Comparison of ENCODE assay signal across 31 cellular contexts in the genomic region with DNA sequence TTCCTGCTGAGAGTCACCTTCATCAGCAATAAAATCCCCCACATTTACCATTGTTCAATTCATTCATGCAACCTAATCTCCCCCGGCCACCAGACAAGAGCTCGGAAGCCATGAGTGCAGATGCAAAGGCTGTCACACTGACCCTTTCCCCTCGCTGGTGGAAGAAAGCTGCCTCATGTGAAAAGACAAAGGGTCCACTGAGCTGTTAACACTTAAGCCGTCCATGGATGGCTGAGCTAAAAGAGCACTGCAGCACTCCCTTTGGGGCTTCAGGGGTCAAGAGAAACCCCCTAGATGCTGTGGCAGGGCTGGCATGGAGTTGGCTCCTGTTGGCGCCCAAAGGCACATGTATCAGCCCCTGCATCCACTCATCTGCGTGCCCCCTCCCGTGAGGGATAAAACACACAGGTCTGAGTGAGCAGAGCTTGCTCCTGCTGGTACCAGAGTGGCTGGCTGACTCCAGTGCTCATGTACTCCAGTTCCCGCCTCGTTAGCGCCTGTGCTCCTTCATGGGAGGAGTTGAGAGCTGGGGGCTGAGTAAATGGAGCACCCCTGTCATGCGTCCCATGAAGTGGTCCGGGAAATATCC.
"Had no signal": no experiment of that assay in that cellular context is flagged by ENCODE, and none has a peak within 500 bp of the region (broad histone marks: within the 10 kb centered on the region; RNA-seq: fewer than 3 reads in every experiment).

No MANE protein-coding gene starts in this region.

- H3K27me3 ChIP-seq: Peyer's patch, SJSA1 had no signal

- H3K4me1 Mint-ChIP-seq: activated CD4-positive, alpha-beta T cell treated with anti-CD3 and anti-CD28 coated beads, Interleukin-2, amount 10 ng/mL, durations not matched to agents 24 days and 14 days; activated naive CD4-positive, alpha-beta T cell treated with anti-CD3 and anti-CD28 coated beads, Interleukin-2, amount 50 U/mL, for 24 hours; activated naive CD8-positive, alpha-beta T cell treated with anti-CD3 and anti-CD28 coated beads, Interleukin-2, amount 10 ng/mL, durations not matched to agents 7 days and 5 days; brain had no signal

- H3K9ac ChIP-seq: SK-N-SH had no signal

- H3K36me3 Mint-ChIP-seq: activated naive CD4-positive, alpha-beta T cell treated with anti-CD3 and anti-CD28 coated beads, Interleukin-2, amount 50 U/mL, for 24 hours; activated naive CD8-positive, alpha-beta T cell treated with anti-CD3 and anti-CD28 coated beads, Interleukin-2, amount 10 ng/mL, durations not matched to agents 7 days and 5 days; brain had no signal

- H3K4me2 ChIP-seq: SK-N-SH had no signal

- DNase-seq: activated CD4-positive, alpha-beta T cell treated with anti-CD3 and anti-CD28 coated beads, Interleukin-2, amount 10 ng/mL, durations not matched to agents 24 days and 14 days; activated CD4-positive, alpha-beta T cell treated with anti-CD3 and anti-CD28 coated beads, Interleukin-2, amount 50 U/mL, for 4 hours; activated CD8-positive, alpha-beta T cell treated with anti-CD3 and anti-CD28 coated beads for 36 hours; activated gamma-delta T cell; activated naive CD4-positive, alpha-beta T cell treated with Interleukin-2 at 50 U/mL for 16 hours; activated naive CD8-positive, alpha-beta T cell treated with anti-CD3 and anti-CD28 coated beads, Interleukin-2, amount 10 ng/mL, durations not matched to agents 7 days and 5 days; activated T-cell treated with anti-CD3 and anti-CD28 coated beads, Interleukin-2, amount 50 U/mL, for 24 hours; amygdala; caudate nucleus; NCI-H1105; NCI-H1417 treated with DMSO at 0.1 percent for 48 hours; NCI-H187 treated with DMSO at 0.1 percent for 48 hours; NCI-H2081; NCI-H510A; NCI-H526; NCI-H748 treated with DMSO at 0.1 percent for 48 hours; NK-92 treated with Interleukin-12 subunit alpha and Interleukin-12 subunit beta, amount 100 ng/mL, for 24 hours; PC-3; Peyer's patch; RPMI8226; SHP77 treated with DMSO at 0.1 percent for 48 hours; SK-N-SH had no signal

- FAIRE-seq: astrocyte, bronchial epithelial cell, TTC549 had no signal

- H3K4me3 Mint-ChIP-seq: activated CD4-positive, alpha-beta T cell treated with anti-CD3 and anti-CD28 coated beads, Interleukin-2, amount 10 ng/mL, durations not matched to agents 24 days and 14 days; activated CD8-positive, alpha-beta T cell treated with anti-CD3 and anti-CD28 coated beads for 36 hours; activated naive CD4-positive, alpha-beta T cell treated with anti-CD3 and anti-CD28 coated beads, Interleukin-2, amount 50 U/mL, for 24 hours; activated naive CD8-positive, alpha-beta T cell treated with anti-CD3 and anti-CD28 coated beads, Interleukin-2, amount 10 ng/mL, durations not matched to agents 7 days and 5 days; activated T-cell treated with anti-CD3 and anti-CD28 coated beads, Interleukin-2, amount 50 U/mL, for 24 hours; brain; T-helper 1 cell treated with Interleukin-12 subunit alpha and Interleukin-12 subunit beta and Interleukin-4 antibody, amounts not matched to agents 30 μg/mL and 1 μg/mL, for 36 hours; T-helper 2 cell treated with Interferon-gamma antibody and Interleukin-4, amounts not matched to agents 5 μg/mL and 100 μg/mL, for 36 hours had no signal

- H3K9me3 ChIP-seq: Peyer's patch, SJSA1, SK-N-SH had no signal

- H3K27me3 Mint-ChIP-seq: activated CD4-positive, alpha-beta T cell treated with anti-CD3 and anti-CD28 coated beads, Interleukin-2, amount 10 ng/mL, durations not matched to agents 24 days and 14 days; activated CD8-positive, alpha-beta T cell treated with anti-CD3 and anti-CD28 coated beads for 36 hours; activated naive CD4-positive, alpha-beta T cell treated with anti-CD3 and anti-CD28 coated beads, Interleukin-2, amount 50 U/mL, for 24 hours; activated T-cell treated with anti-CD3 and anti-CD28 coated beads, Interleukin-2, amount 50 U/mL, for 24 hours had no signal

- H3K27ac ChIP-seq: Peyer's patch, SJSA1 had no signal

- H3K9me3 Mint-ChIP-seq: activated CD4-positive, alpha-beta T cell treated with anti-CD3 and anti-CD28 coated beads, Interleukin-2, amount 10 ng/mL, durations not matched to agents 24 days and 14 days; activated naive CD4-positive, alpha-beta T cell treated with anti-CD3 and anti-CD28 coated beads, Interleukin-2, amount 50 U/mL, for 24 hours; activated naive CD8-positive, alpha-beta T cell treated with anti-CD3 and anti-CD28 coated beads, Interleukin-2, amount 10 ng/mL, durations not matched to agents 7 days and 5 days; activated T-cell treated with anti-CD3 and anti-CD28 coated beads, Interleukin-2, amount 50 U/mL, for 24 hours; activated T-helper 2 cell treated with anti-CD3 and anti-CD28 coated beads, Interferon-gamma antibody, Interleukin-2, Interleukin-4, amounts not matched to agents 10 μg/mL and 5 μg/mL and 100 μg/mL, durations not matched to agents 14 hours and 24 hours and 36 hours; T-helper 1 cell treated with Interleukin-12 subunit alpha and Interleukin-12 subunit beta and Interleukin-4 antibody, amounts not matched to agents 30 μg/mL and 1 μg/mL, for 36 hours; T-helper 2 cell treated with Interferon-gamma antibody and Interleukin-4, amounts not matched to agents 5 μg/mL and 100 μg/mL, for 36 hours had no signal

- H3K27ac Mint-ChIP-seq: activated CD4-positive, alpha-beta T cell treated with anti-CD3 and anti-CD28 coated beads, Interleukin-2, amount 10 ng/mL, durations not matched to agents 24 days and 14 days; activated CD8-positive, alpha-beta T cell treated with anti-CD3 and anti-CD28 coated beads for 36 hours; activated naive CD4-positive, alpha-beta T cell treated with anti-CD3 and anti-CD28 coated beads, Interleukin-2, amount 50 U/mL, for 24 hours; activated naive CD8-positive, alpha-beta T cell treated with anti-CD3 and anti-CD28 coated beads, Interleukin-2, amount 10 ng/mL, durations not matched to agents 7 days and 5 days; activated T-cell treated with anti-CD3 and anti-CD28 coated beads, Interleukin-2, amount 50 U/mL, for 24 hours; activated T-helper 2 cell treated with anti-CD3 and anti-CD28 coated beads, Interferon-gamma antibody, Interleukin-2, Interleukin-4, amounts not matched to agents 10 μg/mL and 5 μg/mL and 100 μg/mL, durations not matched to agents 14 hours and 24 hours and 36 hours; T-helper 1 cell treated with Interleukin-12 subunit alpha and Interleukin-12 subunit beta and Interleukin-4 antibody, amounts not matched to agents 30 μg/mL and 1 μg/mL, for 36 hours; T-helper 2 cell treated with Interferon-gamma antibody and Interleukin-4, amounts not matched to agents 5 μg/mL and 100 μg/mL, for 36 hours had no signal

- H3K4me3 ChIP-seq: Peyer's patch, SJSA1 had no signal

- ATAC-seq: activated CD8-positive, alpha-beta T cell treated with anti-CD3 and anti-CD28 coated beads for 36 hours; PC-3 had no signal

- H3K4me1 ChIP-seq: Peyer's patch, SJSA1 had no signal

- H3K36me3 ChIP-seq: Peyer's patch, SJSA1 had no signal
